ENCODE assay signal across 9 cellular contexts in genomic region chr16:74775255-74775654, GRCh38. TPM values are rescaled to one million over a fixed set of nuclear protein-coding genes. Genes with fewer than 3 reads are reported as not detected.
DNase-seq lines count a peak whose midpoint lies in the region; FAIRE-seq and TF ChIP-seq lines count a peak whose summit lies in the region.
"Had no signal": no experiment of that assay in that cellular context is flagged by ENCODE, and none has a peak within 500 bp of the region (broad histone marks: within the 10 kb centered on the region; RNA-seq: fewer than 3 reads in every experiment).

No MANE protein-coding gene starts in this region.

- H3K36me3 ChIP-seq in testis (ENCODE audit: low read depth, missing control alignments) (no peaks in the 10 kb centered on the region), thyroid gland (no peaks in the 10 kb centered on the region)
- H3K36me3 ChIP-seq: ovary had no signal

- TF ChIP-seq CTCF in testis (IDR thresholded peaks at IDR 0.05): no peak
- TF ChIP-seq CTCF in GM10248 (IDR thresholded peaks at IDR 0.05; ENCODE audit: control extremely low read depth, extremely low read depth, low read depth, missing control alignments): no peak
- no peak for TF ChIP-seq CTCF in thyroid gland (IDR thresholded peaks at IDR 0.05)

- peaks cover 11% of the 10 kb centered on the region for H3K4me1 Mint-ChIP-seq in activated CD4-positive, alpha-beta memory T cell treated with anti-CD3 and anti-CD28 coated beads for 36 hours (ENCODE audit: low read depth)
- peaks cover 19% of the 10 kb centered on the region for H3K4me1 Mint-ChIP-seq in activated CD4-positive, alpha-beta memory T cell treated with anti-CD3 and anti-CD28 coated beads, Interleukin-2, amount 10 ng/mL, durations not matched to agents 7 days and 5 days
- H3K4me1 Mint-ChIP-seq in activated T-helper 1 cell treated with anti-CD3 and anti-CD28 coated beads, Interleukin-12 subunit alpha, Interleukin-12 subunit beta, Interleukin-2, Interleukin-4 antibody, amounts not matched to agents 30 ng/mL and 10 ng/mL and 1 ng/mL, durations not matched to agents 14 hours and 24 hours and 36 hours (ENCODE audit: low read depth): peaks cover 17% of the 10 kb centered on the region

- peak overlapping the region; percentile 16 for H3K4me3 Mint-ChIP-seq in activated CD4-positive, alpha-beta memory T cell treated with anti-CD3 and anti-CD28 coated beads for 36 hours
- H3K4me3 Mint-ChIP-seq in activated CD4-positive, alpha-beta memory T cell treated with anti-CD3 and anti-CD28 coated beads, Interleukin-2, amount 10 ng/mL, durations not matched to agents 7 days and 5 days: no peak overlapping the region
- H3K4me3 Mint-ChIP-seq in activated T-helper 1 cell treated with anti-CD3 and anti-CD28 coated beads, Interleukin-12 subunit alpha, Interleukin-12 subunit beta, Interleukin-2, Interleukin-4 antibody, amounts not matched to agents 30 ng/mL and 10 ng/mL and 1 ng/mL, durations not matched to agents 14 hours and 24 hours and 36 hours: peak overlapping the region; percentile 64

- no peaks in the 10 kb centered on the region for H3K9me3 ChIP-seq in testis
- no peaks in the 10 kb centered on the region for H3K9me3 ChIP-seq in thyroid gland
- H3K9me3 ChIP-seq: ovary had no signal

- DNase-seq in activated CD4-positive, alpha-beta memory T cell treated with anti-CD3 and anti-CD28 coated beads for 36 hours: no peak
- DNase-seq in activated CD4-positive, alpha-beta memory T cell treated with anti-CD3 and anti-CD28 coated beads, Interleukin-2, amount 10 ng/mL, durations not matched to agents 7 days and 5 days: no peak
- no peak for DNase-seq in activated T-helper 1 cell treated with anti-CD3 and anti-CD28 coated beads, Interleukin-12 subunit alpha, Interleukin-12 subunit beta, Interleukin-2, Interleukin-4 antibody, amounts not matched to agents 30 ng/mL and 10 ng/mL and 1 ng/mL, durations not matched to agents 14 hours and 24 hours and 36 hours (ENCODE audit: low spot score)
- DNase-seq in testis: no peak
- no peak for DNase-seq in GM10248 (ENCODE audit: extremely low spot score)
- DNase-seq in RCC 7860 (ENCODE audit: low spot score): no peak
- DNase-seq in thyroid gland: no peak

- CTCF ChIA-PET in activated CD4-positive, alpha-beta memory T cell treated with anti-CD3 and anti-CD28 coated beads for 36 hours (lab: Charles Lee): interaction anchor here (0.8 to 1.9 kb wide), 5 partner anchors 37 to 336 kb away, joined by 4 to 6 read pairs (median 6); no protein-coding TSS in a partner anchor
- CTCF ChIA-PET in activated CD4-positive, alpha-beta memory T cell treated with anti-CD3 and anti-CD28 coated beads, Interleukin-2, amount 10 ng/mL, durations not matched to agents 7 days and 5 days (lab: Charles Lee): interaction anchor here (0.9 to 1.2 kb wide), 3 partner anchors 9 to 336 kb away, joined by 3 to 4 read pairs (median 3); no protein-coding TSS in a partner anchor
- CTCF ChIA-PET in GM10248 (lab: Yijun Ruan, JAX): interaction anchor here (0.8 to 3.0 kb wide), 8 partner anchors 8 to 336 kb away, joined by 3 to 20 read pairs (median 4); no protein-coding TSS in a partner anchor

- H3K27ac Mint-ChIP-seq in activated CD4-positive, alpha-beta memory T cell treated with anti-CD3 and anti-CD28 coated beads for 36 hours: no peak overlapping the region
- H3K27ac Mint-ChIP-seq in activated CD4-positive, alpha-beta memory T cell treated with anti-CD3 and anti-CD28 coated beads, Interleukin-2, amount 10 ng/mL, durations not matched to agents 7 days and 5 days: no peak overlapping the region
- no peak overlapping the region for H3K27ac Mint-ChIP-seq in activated T-helper 1 cell treated with anti-CD3 and anti-CD28 coated beads, Interleukin-12 subunit alpha, Interleukin-12 subunit beta, Interleukin-2, Interleukin-4 antibody, amounts not matched to agents 30 ng/mL and 10 ng/mL and 1 ng/mL, durations not matched to agents 14 hours and 24 hours and 36 hours

- POLR2A ChIA-PET in activated CD4-positive, alpha-beta memory T cell treated with anti-CD3 and anti-CD28 coated beads for 36 hours (lab: Charles Lee): no interaction called here
- POLR2A ChIA-PET in activated CD4-positive, alpha-beta memory T cell treated with anti-CD3 and anti-CD28 coated beads, Interleukin-2, amount 10 ng/mL, durations not matched to agents 7 days and 5 days (lab: Charles Lee): interaction anchor here (0.9 to 1.3 kb wide), 3 partner anchors 45 to 88 kb away, joined by 3 to 4 read pairs (median 3); partner anchors contain the start of gene MLKL
- POLR2A ChIA-PET in GM10248 (lab: Yijun Ruan, JAX): no interaction called here

- H3K4me3 ChIP-seq in testis: peak overlapping the region; percentile 52 to 58
- H3K4me3 ChIP-seq in thyroid gland (replicated peaks in 1 of 3): peak overlapping the region in 1 of 3 donors; percentile 49

- FAIRE-seq in RCC 7860 (lab: Jason Lieb, UNC): no peak

- H3K27ac ChIP-seq in layer of hippocampus (ENCODE audit: low read depth, low read length) (peak overlapping the region; percentile 75), testis (no peak overlapping the region), thyroid gland (peak overlapping the region in 1 of 3 donors; percentile 20)
- H3K27ac ChIP-seq: ovary had no signal

- peaks cover 31% of the 10 kb centered on the region for H3K27me3 Mint-ChIP-seq in activated CD4-positive, alpha-beta memory T cell treated with anti-CD3 and anti-CD28 coated beads for 36 hours
- H3K27me3 Mint-ChIP-seq in activated CD4-positive, alpha-beta memory T cell treated with anti-CD3 and anti-CD28 coated beads, Interleukin-2, amount 10 ng/mL, durations not matched to agents 7 days and 5 days: peaks cover 35% of the 10 kb centered on the region
- peaks cover 44% of the 10 kb centered on the region for H3K27me3 Mint-ChIP-seq in activated T-helper 1 cell treated with anti-CD3 and anti-CD28 coated beads, Interleukin-12 subunit alpha, Interleukin-12 subunit beta, Interleukin-2, Interleukin-4 antibody, amounts not matched to agents 30 ng/mL and 10 ng/mL and 1 ng/mL, durations not matched to agents 14 hours and 24 hours and 36 hours (ENCODE audit: insufficient read depth)

- WGBS in testis, 2 donors: 42 to 60% methylated on average over 5 of the region's 5 CpGs
- WGBS in thyroid gland, 2 donors: 69 to 74% methylated on average over 5 of the region's 5 CpGs

- H3K9me3 Mint-ChIP-seq in activated CD4-positive, alpha-beta memory T cell treated with anti-CD3 and anti-CD28 coated beads for 36 hours: no peaks in the 10 kb centered on the region
- no peaks in the 10 kb centered on the region for H3K9me3 Mint-ChIP-seq in activated CD4-positive, alpha-beta memory T cell treated with anti-CD3 and anti-CD28 coated beads, Interleukin-2, amount 10 ng/mL, durations not matched to agents 7 days and 5 days
- no peaks in the 10 kb centered on the region for H3K9me3 Mint-ChIP-seq in activated T-helper 1 cell treated with anti-CD3 and anti-CD28 coated beads, Interleukin-12 subunit alpha, Interleukin-12 subunit beta, Interleukin-2, Interleukin-4 antibody, amounts not matched to agents 30 ng/mL and 10 ng/mL and 1 ng/mL, durations not matched to agents 14 hours and 24 hours and 36 hours

- intact Hi-C loops in activated CD4-positive, alpha-beta memory T cell treated with anti-CD3 and anti-CD28 coated beads for 36 hours (cut with micrococcal nuclease): no loop called here
- intact Hi-C loops in activated T-helper 1 cell treated with anti-CD3 and anti-CD28 coated beads, Interleukin-12 subunit alpha, Interleukin-12 subunit beta, Interleukin-2, Interleukin-4 antibody, amounts not matched to agents 30 ng/mL and 10 ng/mL and 1 ng/mL, durations not matched to agents 14 hours and 24 hours and 36 hours (cut with micrococcal nuclease): no loop called here
- intact Hi-C loops in testis (cut with DNase I; ENCODE audit: low total_unique reads) (no loop called here), thyroid gland (cut with DNase I) (no loop called here)

- H3K27me3 ChIP-seq in layer of hippocampus (ENCODE audit: control insufficient read depth, insufficient read depth, low read length): no peaks in the 10 kb centered on the region
- no peaks in the 10 kb centered on the region for H3K27me3 ChIP-seq in testis
- H3K27me3 ChIP-seq in thyroid gland: no peaks in the 10 kb centered on the region
- H3K27me3 ChIP-seq: ovary had no signal

- H3K4me1 ChIP-seq in testis (peaks cover 9% of the 10 kb centered on the region), thyroid gland (peaks cover 10 to 20% of the 10 kb centered on the region in 2 donors)

- no peaks in the 10 kb centered on the region for H3K36me3 Mint-ChIP-seq in activated CD4-positive, alpha-beta memory T cell treated with anti-CD3 and anti-CD28 coated beads for 36 hours
- no peaks in the 10 kb centered on the region for H3K36me3 Mint-ChIP-seq in activated CD4-positive, alpha-beta memory T cell treated with anti-CD3 and anti-CD28 coated beads, Interleukin-2, amount 10 ng/mL, durations not matched to agents 7 days and 5 days (ENCODE audit: low read depth)
- H3K36me3 Mint-ChIP-seq in activated T-helper 1 cell treated with anti-CD3 and anti-CD28 coated beads, Interleukin-12 subunit alpha, Interleukin-12 subunit beta, Interleukin-2, Interleukin-4 antibody, amounts not matched to agents 30 ng/mL and 10 ng/mL and 1 ng/mL, durations not matched to agents 14 hours and 24 hours and 36 hours (ENCODE audit: low read depth): no peaks in the 10 kb centered on the region

- TF ChIP-seq POLR2A in testis (IDR thresholded peaks at IDR 0.05): no peak
- TF ChIP-seq POLR2A in thyroid gland (IDR thresholded peaks at IDR 0.05): no peak

RNA-seq across cellular contexts. Expression of gene FA2H, which starts 0.6 kb away (rescaled TPM):
- under 1 TPM in 1 of 2 experiments, not detected in 1; 0.22 TPM for total RNA-seq in activated CD4-positive, alpha-beta memory T cell treated with anti-CD3 and anti-CD28 coated beads for 36 hours
- total RNA-seq in activated CD4-positive, alpha-beta memory T cell treated with anti-CD3 and anti-CD28 coated beads, Interleukin-2, amount 10 ng/mL, durations not matched to agents 7 days and 5 days: 1 to 10 TPM in 1 of 2 experiments, under 1 TPM in 1; 0.50 to 1.1 TPM
- not detected in 2 replicates for total RNA-seq in activated T-helper 1 cell treated with anti-CD3 and anti-CD28 coated beads, Interleukin-12 subunit alpha, Interleukin-12 subunit beta, Interleukin-2, Interleukin-4 antibody, amounts not matched to agents 30 ng/mL and 10 ng/mL and 1 ng/mL, durations not matched to agents 14 hours and 24 hours and 36 hours
- total RNA-seq in testis: 1 to 10 TPM; 3.0 to 5.9 TPM
- polyA plus RNA-seq in testis (ENCODE audit: insufficient read depth, low read depth, low replicate concordance): 7.8 TPM
- total RNA-seq in thyroid gland: 1 to 10 TPM; 1.2 to 4.2 (median 2.0) TPM
